1 cellular context compared by ENCODE assay signal in genomic region chr1:155938220-155938627, GRCh38.
TF ChIP-seq lines count a peak whose summit lies in the region.

No MANE protein-coding gene starts in this region.

TF ChIP-seq in A549, 52 proteins besides CTCF, POLR2A, EP300 and RAD21 (continued from another document):
- TF ChIP-seq SREBF2 (IDR thresholded peaks at IDR 0.05), result no peak
